9 cellular contexts compared by ENCODE assay signal in genomic region chr15:66251790-66252355, GRCh38. TPM values are rescaled to one million over a fixed set of nuclear protein-coding genes. Genes with fewer than 3 reads are reported as not detected.
A peak's percentile ranks its signal among the peaks of the same experiment; 100 is the strongest.
DNase-seq lines count a peak whose midpoint lies in the region; ATAC-seq, FAIRE-seq and TF ChIP-seq lines count a peak whose summit lies in the region.
"Had no signal": no experiment of that assay in that cellular context is flagged by ENCODE, and none has a peak within 500 bp of the region (broad histone marks: within the 10 kb centered on the region; RNA-seq: fewer than 3 reads in every experiment).

No MANE protein-coding gene starts in this region.

- H3K27me3 Mint-ChIP-seq in CD8-positive, alpha-beta memory T cell = peaks cover 51 to 80% of the 10 kb centered on the region in 2 donors

- whole genome bisulfite sequencing in HUES64 = 1% methylated on average over 30 of the region's 41 CpGs
- WGBS in neuronal stem cell (ENCODE audit: extremely low coverage in 2 of 2, insufficient read length in 2 of 2, insufficient replicate concordance in 1 of 2), 2 donors = no CpG with 5 or more reads among the region's 41 CpGs
- WGBS in adrenal gland, 4 donors = 11 to 32% (median 16%) methylated on average over 7 to 41 of the region's 41 CpGs

- H2AK5ac ChIP-seq in neuronal stem cell (ENCODE audit: low read depth, low read length) = no peak overlapping the region

- H3K36me3 ChIP-seq in CD8-positive, alpha-beta memory T cell (ENCODE audit: insufficient read depth, low read length) = no peaks in the 10 kb centered on the region
- H3K36me3 ChIP-seq in HUES64 (ENCODE audit: insufficient read depth, low read length) (no peaks in the 10 kb centered on the region), neuronal stem cell (replicated peaks in 1 of 2; ENCODE audit: control insufficient read depth in 2 of 2, insufficient read depth in 2 of 2, low read length in 2 of 2) (no peaks in the 10 kb centered on the region), adrenal gland (replicated peaks in 1 of 2) (no peaks in the 10 kb centered on the region)

- no peak overlapping the region for H4K8ac ChIP-seq in neuronal stem cell (ENCODE audit: low read depth, low read length)

- peak overlapping the region; percentile 79 for H3K4me3 ChIP-seq in CD8-positive, alpha-beta memory T cell (ENCODE audit: low read length)
- H3K4me3 ChIP-seq in HUES64 (ENCODE audit: low read length) (peak overlapping the region; percentile 59), coronary artery (peak overlapping the region; percentile 79), neuronal stem cell (ENCODE audit: low read length in 2 of 2) (peak overlapping the region; percentile 41 to 77), adrenal gland (peak overlapping the region in 1 of 4 donors; percentile 69)

- no peak overlapping the region for H2BK120ac ChIP-seq in neuronal stem cell (ENCODE audit: low read depth, low read length)

- no peak for FAIRE-seq in D721Med (lab: Jason Lieb, UNC)

- H3K14ac ChIP-seq in neuronal stem cell (ENCODE audit: low read length) = no peak overlapping the region

- H3K27ac Mint-ChIP-seq in CD8-positive, alpha-beta memory T cell = no peak overlapping the region

- H3K23ac ChIP-seq in neuronal stem cell (ENCODE audit: low read depth, low read length, poor library complexity) = no peak overlapping the region

- peak overlapping the region; percentile 98 for H3K4me2 ChIP-seq in neuronal stem cell (ENCODE audit: insufficient read depth, low read length, poor library complexity, severe bottlenecking)

- peak in 1 of 5 donors; percentile 4 for DNase-seq in CD8-positive, alpha-beta memory T cell
- no peak for DNase-seq in coronary artery (ENCODE audit: low spot score)
- peak; percentile 18 for DNase-seq in neuronal stem cell (ENCODE audit: low spot score)
- DNase-seq in D721Med (ENCODE audit: insufficient read length, low spot score) = no peak
- DNase-seq in adrenal gland = no peak

- no peak overlapping the region for H2BK12ac ChIP-seq in neuronal stem cell (ENCODE audit: low read length)

- H2AFZ ChIP-seq in neuronal stem cell (ENCODE audit: low read length) = peak overlapping the region; percentile 91

- peak overlapping the region; percentile 70 to 82 (median 72) for H3K4me3 Mint-ChIP-seq in CD8-positive, alpha-beta memory T cell

- H3K27ac ChIP-seq in CD8-positive, alpha-beta memory T cell (ENCODE audit: low read depth, low read length) = no peak overlapping the region
- H3K27ac ChIP-seq in HUES64 (ENCODE audit: low read depth, low read length) = no peak overlapping the region
- H3K27ac ChIP-seq in coronary artery = no peak overlapping the region
- no peak overlapping the region for H3K27ac ChIP-seq in neuronal stem cell (replicated peaks; ENCODE audit: low read length)
- no peak overlapping the region for H3K27ac ChIP-seq in adrenal gland
- H3K27ac ChIP-seq: RWPE1 had no signal

- no peak overlapping the region for H3K4ac ChIP-seq in neuronal stem cell (ENCODE audit: low read length)

- H3K9ac ChIP-seq in HUES64 (ENCODE audit: low read depth, low read length) (no peak overlapping the region), neuronal stem cell (ENCODE audit: low read depth, low read length, poor library complexity) (no peak overlapping the region)

- peaks cover 58% of the 10 kb centered on the region for H3K27me3 ChIP-seq in CD8-positive, alpha-beta memory T cell (ENCODE audit: insufficient read depth, low read length, poor library complexity, severe bottlenecking)
- H3K27me3 ChIP-seq in HUES64 (ENCODE audit: insufficient read depth, low read length) (peaks cover 78% of the 10 kb centered on the region), neuronal stem cell (ENCODE audit: control insufficient read depth in 3 of 3, insufficient read depth in 3 of 3, low read depth in 1 of 3, low read length in 3 of 3) (peaks cover 22 to 77% (median 61%) of the 10 kb centered on the region in 3 experiments), adrenal gland (peaks cover 23% of the 10 kb centered on the region)

- H3K79me1 ChIP-seq in neuronal stem cell (ENCODE audit: low read depth, low read length) = no peaks in the 10 kb centered on the region

- ATAC-seq in HG02840 (IDR thresholded peaks at IDR 0.05; ENCODE audit: low FRiP score, unreplicated experiment) (no peak), GM21528 (IDR thresholded peaks at IDR 0.05; ENCODE audit: low FRiP score, unreplicated experiment) (no peak)

- TF ChIP-seq POLR2A in adrenal gland (IDR thresholded peaks at IDR 0.05) = no peak

- CTCF ChIA-PET in CD8-positive, alpha-beta memory T cell (lab: Charles Lee) = interaction anchor here (1.1 to 1.3 kb wide), 3 partner anchors 9 to 36 kb away, joined by 3 read pairs; no protein-coding TSS in a partner anchor

- H3K4me1 ChIP-seq in CD8-positive, alpha-beta memory T cell (ENCODE audit: insufficient read depth, low read length) = peaks cover 22% of the 10 kb centered on the region
- H3K4me1 ChIP-seq in HUES64 (ENCODE audit: insufficient read depth, low read length) (peaks cover 17% of the 10 kb centered on the region), neuronal stem cell (ENCODE audit: control insufficient read depth in 2 of 2, insufficient read depth in 1 of 2, low read depth in 1 of 2, low read length in 2 of 2) (peaks cover 7 to 19% of the 10 kb centered on the region in 2 donors), adrenal gland (replicated peaks in 1 of 2) (peaks cover 15 to 28% of the 10 kb centered on the region in 2 donors)

- H3K36me3 Mint-ChIP-seq in CD8-positive, alpha-beta memory T cell = peaks cover 0 to 1% (median 0%) of the 10 kb centered on the region in 3 donors

- peaks cover 16 to 26% (median 24%) of the 10 kb centered on the region in 3 donors for H3K4me1 Mint-ChIP-seq in CD8-positive, alpha-beta memory T cell

- H3K18ac ChIP-seq in neuronal stem cell (ENCODE audit: low read length) = peak overlapping the region; percentile 83

- no peak overlapping the region for H2BK15ac ChIP-seq in neuronal stem cell (ENCODE audit: low read length)

- TF ChIP-seq CTCF in coronary artery (IDR thresholded peaks at IDR 0.05) (no peak), D721Med (IDR thresholded peaks at IDR 0.05; ENCODE audit: insufficient read depth, missing control alignments) (no peak), adrenal gland (IDR thresholded peaks at IDR 0.05) (no peak)

- no peak overlapping the region for H4K91ac ChIP-seq in neuronal stem cell (ENCODE audit: low read depth, low read length, poor library complexity)

- intact Hi-C loops in adrenal gland (cut with DNase I) = loop anchor here in 1 of 2 donors (2.0 kb wide), 1 partner anchor 37 kb away; no protein-coding TSS in a partner anchor

- no peaks in the 10 kb centered on the region for H3K9me3 ChIP-seq in CD8-positive, alpha-beta memory T cell (ENCODE audit: low read length)
- H3K9me3 ChIP-seq in HUES64 (ENCODE audit: insufficient read depth, low read depth, low read length) (no peaks in the 10 kb centered on the region), neuronal stem cell (replicated peaks in 1 of 2; ENCODE audit: control insufficient read depth in 2 of 2, insufficient read depth in 1 of 2, low read depth in 1 of 2, low read length in 2 of 2) (no peaks in the 10 kb centered on the region), adrenal gland (replicated peaks in 1 of 3) (no peaks in the 10 kb centered on the region)

- H2BK5ac ChIP-seq in neuronal stem cell (ENCODE audit: low read length) = no peak overlapping the region

- POLR2A ChIA-PET in CD8-positive, alpha-beta memory T cell (lab: Charles Lee) = no interaction called here

- no peaks in the 10 kb centered on the region for H3K9me3 Mint-ChIP-seq in CD8-positive, alpha-beta memory T cell

RNA-seq across cellular contexts. Expression of gene MEGF11, which starts 1.7 kb away (rescaled TPM):
- not detected for total RNA-seq in CD8-positive, alpha-beta memory T cell
- not detected for polyA plus RNA-seq in CD8-positive, alpha-beta memory T cell
- 0.60 TPM for polyA plus RNA-seq in HUES64 (2013, experiment 1 of 2)
- 1.0 TPM for polyA plus RNA-seq in HUES64 (2013, experiment 2 of 2)
- polyA plus RNA-seq in neuronal stem cell (2013, experiment 1 of 2) = 0.32 TPM
- 0.51 TPM for polyA plus RNA-seq in neuronal stem cell (2013, experiment 2 of 2)
- under 1 TPM in 5 of 8 donors, not detected in 3; 0.07 to 0.98 (median 0.19) TPM for total RNA-seq in adrenal gland
- under 1 TPM in 2 of 3 donors, not detected in 1; 0.04 to 0.13 TPM for polyA plus RNA-seq in adrenal gland

RNA-seq across cellular contexts. Expression of gene DIS3L, which starts 41.5 kb away (rescaled TPM):
- 10 to 100 TPM; 24.7 to 26.5 TPM for total RNA-seq in CD8-positive, alpha-beta memory T cell
- polyA plus RNA-seq in CD8-positive, alpha-beta memory T cell = 42.7 TPM
- polyA plus RNA-seq in HUES64 (2013, experiment 1 of 2) = 22.3 TPM
- polyA plus RNA-seq in HUES64 (2013, experiment 2 of 2) = 19.5 TPM
- 7.7 TPM for polyA plus RNA-seq in neuronal stem cell (2013, experiment 1 of 2)
- polyA plus RNA-seq in neuronal stem cell (2013, experiment 2 of 2) = 7.9 TPM
- total RNA-seq in adrenal gland = 10 to 100 TPM; 31.9 to 52.8 (median 39.9) TPM
- 10 to 100 TPM; 11.3 to 47.8 (median 14.9) TPM for polyA plus RNA-seq in adrenal gland
